ENCODE assay signal across 10 cellular contexts in the genomic region with DNA sequence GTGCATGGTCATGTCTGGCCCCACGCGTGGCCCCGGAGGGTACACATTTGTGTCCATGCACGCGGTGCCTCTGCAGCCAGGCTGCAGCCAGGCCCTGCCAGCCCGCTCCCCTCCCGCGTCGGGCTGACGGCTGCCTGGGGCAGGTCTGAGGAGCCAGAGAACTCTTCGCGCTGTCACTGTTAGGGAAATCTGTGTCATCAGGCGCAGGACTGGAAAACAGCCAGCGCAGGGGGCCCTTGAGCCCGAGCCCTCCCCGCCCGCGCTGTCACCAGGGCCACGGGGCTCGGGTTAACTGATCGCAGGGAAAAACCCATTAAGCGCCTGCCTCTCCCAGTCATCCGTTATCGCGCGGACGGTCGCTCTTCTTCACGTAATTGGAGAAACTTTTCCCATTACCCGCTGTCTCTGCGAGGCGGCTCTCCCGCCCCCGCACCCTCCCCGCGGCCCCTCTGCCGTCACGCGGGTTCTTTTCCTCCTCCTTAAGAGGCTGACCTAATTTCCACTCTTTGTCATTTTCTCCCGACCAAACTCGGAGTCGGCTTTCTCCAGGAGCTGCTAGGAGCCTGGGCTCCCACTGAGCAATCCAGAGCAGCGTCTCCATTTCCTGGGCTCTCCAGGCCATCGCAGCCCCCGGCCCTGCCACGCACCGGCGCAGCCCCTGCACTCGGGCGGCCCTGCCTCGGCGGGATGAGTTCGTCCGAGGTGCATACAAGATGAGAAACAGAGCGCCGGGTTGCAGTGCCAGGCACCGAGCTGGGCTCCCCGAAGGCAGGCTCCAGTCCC. TPM values are rescaled to one million over a fixed set of nuclear protein-coding genes. Genes with fewer than 3 reads are reported as not detected.
DNase-seq lines count a peak whose midpoint lies in the region; ATAC-seq and TF ChIP-seq lines count a peak whose summit lies in the region.
"Had no signal": no experiment of that assay in that cellular context is flagged by ENCODE, and none has a peak within 500 bp of the region (broad histone marks: within the 10 kb centered on the region; RNA-seq: fewer than 3 reads in every experiment).

No MANE protein-coding gene starts in this region.

- H3K27ac ChIP-seq in WERI-Rb-1, result no peak overlapping the region; the same call in 1 of the 2 replicates

- no peak overlapping the region for H3K9ac ChIP-seq in skeletal muscle satellite cell (ENCODE audit: low read depth, low read length)

- DNase-seq in KBM-7 (peak; percentile 3), WERI-Rb-1 (peak; percentile 51), left cardiac atrium (peak; percentile 57), UCSD-AML1 (lab: John Stamatoyannopoulos, UW; ENCODE audit: unreplicated experiment) (no peak), cortex of kidney (lab: John Stamatoyannopoulos, UW) (no peak)
- DNase-seq in central memory CD4-positive, alpha-beta T cell, result no peak

- H3K9me3 ChIP-seq in WERI-Rb-1 (ENCODE audit: severe bottlenecking), result no peaks in the 10 kb centered on the region
- no peaks in the 10 kb centered on the region for H3K9me3 ChIP-seq in skeletal muscle satellite cell (replicated peaks; ENCODE audit: low read length)

- no peak for TF ChIP-seq CTCF in WERI-Rb-1 (IDR thresholded peaks at IDR 0.05; ENCODE audit: low read depth, low read length)

- H3K4me1 ChIP-seq in skeletal muscle satellite cell (ENCODE audit: control insufficient read depth, insufficient read depth, low read length), result no peaks in the 10 kb centered on the region

- H3K36me3 ChIP-seq in WERI-Rb-1 (no peaks in the 10 kb centered on the region), skeletal muscle satellite cell (ENCODE audit: insufficient read depth, low read length) (no peaks in the 10 kb centered on the region)

- intact Hi-C loops in left cardiac atrium (cut with DNase I), result no loop called here

- H3K27me3 ChIP-seq in WERI-Rb-1 (ENCODE audit: insufficient read depth, low read depth, severe bottlenecking), result no peaks in the 10 kb centered on the region
- H3K27me3 ChIP-seq in skeletal muscle satellite cell (ENCODE audit: control insufficient read depth, insufficient read depth, low read length), result peaks cover 66% of the 10 kb centered on the region

- H3K4me2 ChIP-seq in skeletal muscle satellite cell (ENCODE audit: low read length), result peak overlapping the region; percentile 39

- in situ Hi-C loops in KBM-7 (cut with MboI; ENCODE audit: low pct_unique_long_range_greater_than_20kb, low sequenced_read_pairs), result no loop called here

- peak overlapping the region; percentile 40 for H3K4me3 ChIP-seq in WERI-Rb-1 (ENCODE audit: low read depth, low read length)
- H3K4me3 ChIP-seq in skeletal muscle satellite cell (ENCODE audit: low read length), result no peak overlapping the region

- peak; percentile 48 to 52 for ATAC-seq in left cardiac atrium
- no peak for ATAC-seq in GM21717 (IDR thresholded peaks at IDR 0.05; ENCODE audit: unreplicated experiment)

RNA-seq across cellular contexts. Expression of a gene that starts 57.5 kb away (rescaled TPM):
- not detected for total RNA-seq in left cardiac atrium
- not detected in 2 replicates for total RNA-seq in skeletal muscle satellite cell (2012; rRNA removed)
- total RNA-seq: epithelial cell of proximal tubule, SK-MEL-5 had no signal

Comparison
In these comparisons a context has a peak if more than half of its experiments do, and no peak if none do; other contexts are left out.
1. DNase-seq: peak in KBM-7 (single experiment), WERI-Rb-1 (single experiment) and left cardiac atrium (single experiment); none in central memory CD4-positive, alpha-beta T cell (single experiment), UCSD-AML1 (single experiment) and cortex of kidney (single experiment).